ENCODE assay signal across 12 cellular contexts in genomic region chr2:19673213-19673791, GRCh38.
A peak's percentile ranks its signal among the peaks of the same experiment; 100 is the strongest.
DNase-seq lines count a peak whose midpoint lies in the region; ATAC-seq and TF ChIP-seq lines count a peak whose summit lies in the region.
"Had no signal": no experiment of that assay in that cellular context is flagged by ENCODE, and none has a peak within 500 bp of the region (broad histone marks: within the 10 kb centered on the region; RNA-seq: fewer than 3 reads in every experiment).

No MANE protein-coding gene starts in this region.

- TF ChIP-seq CTCF in tibial artery (IDR thresholded peaks at IDR 0.05) = no peak

- no peaks in the 10 kb centered on the region for H3K36me3 Mint-ChIP-seq in activated naive CD8-positive, alpha-beta T cell treated with anti-CD3 and anti-CD28 coated beads, Interleukin-2, amount 50 U/mL, for 24 hours (ENCODE audit: low read depth)
- no peaks in the 10 kb centered on the region for H3K36me3 Mint-ChIP-seq in activated naive CD8-positive, alpha-beta T cell treated with anti-CD3 and anti-CD28 coated beads for 36 hours
- H3K36me3 Mint-ChIP-seq: naive thymus-derived CD8-positive, alpha-beta T cell; stimulated activated naive B cell treated with anti-CD40 and anti-IgM and Interleukin-4, amounts not matched to agents 10 μg/mL and 1 μg/mL and 100 μg/mL, for 72 hours had no signal

- no peaks in the 10 kb centered on the region for H3K4me1 Mint-ChIP-seq in activated naive CD8-positive, alpha-beta T cell treated with anti-CD3 and anti-CD28 coated beads, Interleukin-2, amount 50 U/mL, for 24 hours
- H3K4me1 Mint-ChIP-seq in activated naive CD8-positive, alpha-beta T cell treated with anti-CD3 and anti-CD28 coated beads for 36 hours = no peaks in the 10 kb centered on the region
- H3K4me1 Mint-ChIP-seq: GM23338; stimulated activated naive B cell treated with anti-CD40 and anti-IgM and Interleukin-4, amounts not matched to agents 10 μg/mL and 1 μg/mL and 100 μg/mL, for 72 hours had no signal

- no peak for DNase-seq in activated naive CD8-positive, alpha-beta T cell treated with anti-CD3 and anti-CD28 coated beads, Interleukin-2, amount 50 U/mL, for 24 hours
- DNase-seq in activated naive CD8-positive, alpha-beta T cell treated with anti-CD3 and anti-CD28 coated beads for 36 hours = no peak
- DNase-seq in SK-MEL-5 (ENCODE audit: low read depth, low spot score) = peak; percentile 26
- peak; percentile 30 for DNase-seq in glomerular visceral epithelial cell (ENCODE audit: extremely low spot score)
- no peak for DNase-seq in tibial artery
- DNase-seq in NCI-H187 (lab: John Stamatoyannopoulos, UW) = no peak
- no peak for DNase-seq in NCI-H345 (lab: John Stamatoyannopoulos, UW)
- DNase-seq in putamen (ENCODE audit: low spot score) = no peak
- DNase-seq: amniotic stem cell; naive thymus-derived CD8-positive, alpha-beta T cell; stimulated activated naive B cell treated with anti-CD40 and anti-IgM and Interleukin-4, amounts not matched to agents 10 μg/mL and 1 μg/mL and 100 μg/mL, for 72 hours had no signal

- no peak overlapping the region for H3K4me3 Mint-ChIP-seq in activated naive CD8-positive, alpha-beta T cell treated with anti-CD3 and anti-CD28 coated beads, Interleukin-2, amount 50 U/mL, for 24 hours
- no peak overlapping the region for H3K4me3 Mint-ChIP-seq in activated naive CD8-positive, alpha-beta T cell treated with anti-CD3 and anti-CD28 coated beads for 36 hours
- H3K4me3 Mint-ChIP-seq: GM23338; naive thymus-derived CD8-positive, alpha-beta T cell; stimulated activated naive B cell treated with anti-CD40 and anti-IgM and Interleukin-4, amounts not matched to agents 10 μg/mL and 1 μg/mL and 100 μg/mL, for 72 hours had no signal

- no peak overlapping the region for H3K27ac Mint-ChIP-seq in activated naive CD8-positive, alpha-beta T cell treated with anti-CD3 and anti-CD28 coated beads, Interleukin-2, amount 50 U/mL, for 24 hours
- no peak overlapping the region for H3K27ac Mint-ChIP-seq in activated naive CD8-positive, alpha-beta T cell treated with anti-CD3 and anti-CD28 coated beads for 36 hours
- H3K27ac Mint-ChIP-seq: stimulated activated naive B cell treated with anti-CD40 and anti-IgM and Interleukin-4, amounts not matched to agents 10 μg/mL and 1 μg/mL and 100 μg/mL, for 72 hours had no signal

- H3K27me3 ChIP-seq in tibial artery = no peaks in the 10 kb centered on the region

- peak; percentile 50 for ATAC-seq in activated naive CD8-positive, alpha-beta T cell treated with anti-CD3 and anti-CD28 coated beads, Interleukin-2, amount 50 U/mL, for 24 hours
- ATAC-seq: GM23338; naive thymus-derived CD8-positive, alpha-beta T cell; stimulated activated naive B cell treated with anti-CD40 and anti-IgM and Interleukin-4, amounts not matched to agents 10 μg/mL and 1 μg/mL and 100 μg/mL, for 72 hours had no signal

- in situ Hi-C loops in SK-MEL-5 (cut with HindIII; ENCODE audit: low pct_unique_long_range_greater_than_20kb, low sequenced_read_pairs) = no loop called here

- H3K9me3 Mint-ChIP-seq in activated naive CD8-positive, alpha-beta T cell treated with anti-CD3 and anti-CD28 coated beads, Interleukin-2, amount 50 U/mL, for 24 hours = no peaks in the 10 kb centered on the region
- no peaks in the 10 kb centered on the region for H3K9me3 Mint-ChIP-seq in activated naive CD8-positive, alpha-beta T cell treated with anti-CD3 and anti-CD28 coated beads for 36 hours
- H3K9me3 Mint-ChIP-seq: GM23338; naive thymus-derived CD8-positive, alpha-beta T cell; stimulated activated naive B cell treated with anti-CD40 and anti-IgM and Interleukin-4, amounts not matched to agents 10 μg/mL and 1 μg/mL and 100 μg/mL, for 72 hours had no signal

- H3K4me1 ChIP-seq in tibial artery = peaks cover 0 to 44% (median 34%) of the 10 kb centered on the region in 4 donors

- H3K27ac ChIP-seq in tibial artery = peak overlapping the region; percentile 10 to 15

- H3K9me3 ChIP-seq in tibial artery = no peaks in the 10 kb centered on the region

- intact Hi-C loops in tibial artery (cut with DNase I; ENCODE audit: low total_unique reads) = no loop called here

- peaks cover 5% of the 10 kb centered on the region for H3K27me3 Mint-ChIP-seq in activated naive CD8-positive, alpha-beta T cell treated with anti-CD3 and anti-CD28 coated beads, Interleukin-2, amount 50 U/mL, for 24 hours
- H3K27me3 Mint-ChIP-seq in activated naive CD8-positive, alpha-beta T cell treated with anti-CD3 and anti-CD28 coated beads for 36 hours = peaks cover 43% of the 10 kb centered on the region

- H3K36me3 ChIP-seq in tibial artery = no peaks in the 10 kb centered on the region

- H3K4me3 ChIP-seq in tibial artery = no peak overlapping the region
- H3K4me3 ChIP-seq: GM23338 had no signal

Comparison
In these comparisons a context has a peak if more than half of its experiments do, and no peak if none do; other contexts are left out.
1. DNase-seq: peak in SK-MEL-5 (single experiment) and glomerular visceral epithelial cell (single experiment); none in activated naive CD8-positive, alpha-beta T cell treated with anti-CD3 and anti-CD28 coated beads, Interleukin-2, amount 50 U/mL, for 24 hours (single experiment), activated naive CD8-positive, alpha-beta T cell treated with anti-CD3 and anti-CD28 coated beads for 36 hours (single experiment), tibial artery (0 of 2), NCI-H187 (0 of 2), NCI-H345 (single experiment) and putamen (single experiment).